Comparison of ENCODE assay signal across 8 cellular contexts in genomic region chr13:105139380-105140285, GRCh38.
DNase-seq lines count a peak whose midpoint lies in the region; ATAC-seq and TF ChIP-seq lines count a peak whose summit lies in the region.

No MANE protein-coding gene starts in this region.

- peaks cover 0 to 2% of the 10 kb centered on the region in 2 donors for H3K4me1 ChIP-seq in neuronal stem cell (ENCODE audit: control insufficient read depth in 2 of 2, insufficient read depth in 1 of 2, low read depth in 1 of 2, low read length in 2 of 2)
- no peaks in the 10 kb centered on the region for H3K4me1 ChIP-seq in prostate gland (replicated peaks)

- no peak overlapping the region for H2BK5ac ChIP-seq in neuronal stem cell (ENCODE audit: low read length)

- H2AK5ac ChIP-seq in neuronal stem cell (ENCODE audit: low read depth, low read length) = no peak overlapping the region

- no peak overlapping the region for H2BK12ac ChIP-seq in neuronal stem cell (ENCODE audit: low read length)

- TF ChIP-seq POLR2A in GM18505 (IDR thresholded peaks at IDR 0.05; ENCODE audit: borderline replicate concordance, extremely low read depth, insufficient read depth, insufficient read length) = peak; percentile 63
- TF ChIP-seq POLR2A in prostate gland (IDR thresholded peaks at IDR 0.05) = no peak

- H3K4me2 ChIP-seq in neuronal stem cell (ENCODE audit: insufficient read depth, low read length, poor library complexity, severe bottlenecking) = no peak overlapping the region

- no CpG with 5 or more reads among the region's 20 CpGs for WGBS in neuronal stem cell (ENCODE audit: extremely low coverage in 2 of 2, insufficient read length in 2 of 2, insufficient replicate concordance in 1 of 2), 2 donors
- WGBS in prostate gland = 79% methylated on average over 20 of the region's 20 CpGs

- H3K9ac ChIP-seq in neuronal stem cell (ENCODE audit: low read depth, low read length, poor library complexity) = no peak overlapping the region

- no peak overlapping the region for H3K4ac ChIP-seq in neuronal stem cell (ENCODE audit: low read length)

- peak overlapping the region; percentile 28 to 74 for H3K27ac ChIP-seq in coronary artery
- H3K27ac ChIP-seq in neuronal stem cell (replicated peaks; ENCODE audit: low read length) = no peak overlapping the region
- peak overlapping the region; percentile 45 for H3K27ac ChIP-seq in temporal lobe (ENCODE audit: low read depth, low read length)
- H3K27ac ChIP-seq in prostate gland = no peak overlapping the region

- intact Hi-C loops in prostate gland (cut with DNase I) = no loop called here

- no peaks in the 10 kb centered on the region for H3K79me1 ChIP-seq in neuronal stem cell (ENCODE audit: low read depth, low read length)

- peak; percentile 17 for TF ChIP-seq CTCF in coronary artery (IDR thresholded peaks at IDR 0.05)
- TF ChIP-seq CTCF in prostate gland (IDR thresholded peaks at IDR 0.05) = peak in 1 of 4 experiments; percentile 13

- no peak overlapping the region for H2BK120ac ChIP-seq in neuronal stem cell (ENCODE audit: low read depth, low read length)

- no peaks in the 10 kb centered on the region for H3K9me3 ChIP-seq in neuronal stem cell (replicated peaks in 1 of 2; ENCODE audit: control insufficient read depth in 2 of 2, insufficient read depth in 1 of 2, low read depth in 1 of 2, low read length in 2 of 2)
- H3K9me3 ChIP-seq in prostate gland = no peaks in the 10 kb centered on the region

- H3K36me3 ChIP-seq in neuronal stem cell (replicated peaks in 1 of 2; ENCODE audit: control insufficient read depth in 2 of 2, insufficient read depth in 2 of 2, low read length in 2 of 2) (no peaks in the 10 kb centered on the region), prostate gland (no peaks in the 10 kb centered on the region)

- H2AFZ ChIP-seq in neuronal stem cell (ENCODE audit: low read length) = peak overlapping the region; percentile 48

- peak overlapping the region; percentile 32 for H3K18ac ChIP-seq in neuronal stem cell (ENCODE audit: low read length)

- H2BK15ac ChIP-seq in neuronal stem cell (ENCODE audit: low read length) = no peak overlapping the region

- no peaks in the 10 kb centered on the region for H3K27me3 ChIP-seq in neuronal stem cell (ENCODE audit: control insufficient read depth in 3 of 3, insufficient read depth in 3 of 3, low read depth in 1 of 3, low read length in 3 of 3)
- no peaks in the 10 kb centered on the region for H3K27me3 ChIP-seq in prostate gland (replicated peaks; ENCODE audit: insufficient read depth)

- peak; percentile 97 for ATAC-seq in GM18505 (IDR thresholded peaks at IDR 0.05; ENCODE audit: unreplicated experiment)
- peak; percentile 96 for ATAC-seq in HG02763 (IDR thresholded peaks at IDR 0.05; ENCODE audit: unreplicated experiment)
- ATAC-seq in activated CD4-positive, CD25-positive, alpha-beta regulatory T cell treated with anti-CD3 and anti-CD28 coated beads, Interleukin-2, amount 50 U/mL, for 24 hours = peak; percentile 92 to 94

- DNase-seq in NCI-H187 (lab: John Stamatoyannopoulos, UW) (peak; percentile 64 to 99), coronary artery (ENCODE audit: low spot score) (no peak), neuronal stem cell (ENCODE audit: low spot score) (no peak), prostate gland (ENCODE audit: low spot score) (no peak)

- H3K23ac ChIP-seq in neuronal stem cell (ENCODE audit: low read depth, low read length, poor library complexity) = no peak overlapping the region

- no peak overlapping the region for H4K8ac ChIP-seq in neuronal stem cell (ENCODE audit: low read depth, low read length)

- peak overlapping the region; percentile 69 for H3K4me3 ChIP-seq in coronary artery
- H3K4me3 ChIP-seq in neuronal stem cell (ENCODE audit: low read length in 2 of 2) = no peak overlapping the region
- peak overlapping the region in 1 of 2 donors; percentile 0 for H3K4me3 ChIP-seq in prostate gland

- H3K14ac ChIP-seq in neuronal stem cell (ENCODE audit: low read length) = no peak overlapping the region

- no peak overlapping the region for H4K91ac ChIP-seq in neuronal stem cell (ENCODE audit: low read depth, low read length, poor library complexity)

Comparison
In these comparisons a context has a peak if more than half of its experiments do, and no peak if none do; other contexts are left out.
1. DNase-seq: peak in NCI-H187 (2 of 2); none in coronary artery (single experiment), neuronal stem cell (single experiment) and prostate gland (single experiment).
2. H3K27ac ChIP-seq: peak in coronary artery (2 of 2) and temporal lobe (single experiment); none in neuronal stem cell (single experiment) and prostate gland (0 of 2).
3. Peak in every context shown above with its lines, with median percentiles within 50 percentile points of each other: ATAC-seq.